In the genomic region with DNA sequence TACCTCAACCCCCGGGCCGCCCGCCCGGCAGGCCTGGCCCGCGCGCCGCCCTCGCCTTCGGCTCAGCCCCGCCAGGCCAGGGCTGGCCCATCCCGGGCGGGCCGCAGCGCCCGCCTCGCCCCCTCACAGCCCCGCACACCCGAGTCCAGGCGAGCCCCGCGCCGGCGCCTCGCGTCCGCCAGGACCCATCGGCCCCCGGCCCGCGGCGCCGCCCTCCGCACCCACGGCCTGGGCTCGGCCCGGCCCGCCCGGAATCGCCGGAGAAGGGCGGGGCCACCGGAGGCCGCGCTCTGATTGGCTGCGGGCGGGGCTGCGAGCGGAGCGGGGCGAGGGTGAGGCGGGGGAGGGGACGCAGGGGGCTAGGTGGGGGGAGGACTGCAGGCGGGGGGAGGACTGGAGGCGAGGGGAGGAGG, we compare ENCODE assay signal across 8 cellular contexts. TPM values are rescaled to one million over a fixed set of nuclear protein-coding genes. Genes with fewer than 3 reads are reported as not detected.
DNase-seq lines count a peak whose midpoint lies in the region; ATAC-seq, FAIRE-seq and TF ChIP-seq lines count a peak whose summit lies in the region.

No MANE protein-coding gene starts in this region.

- DNase-seq in NCI-H2081 (lab: John Stamatoyannopoulos, UW) = peak; percentile 72 to 84
- DNase-seq in NCI-H2081 treated with DMSO at 0.1 percent for 48 hours (lab: John Stamatoyannopoulos, UW) = no peak
- DNase-seq in NCI-H1105 treated with DMSO at 0.1 percent for 48 hours (lab: John Stamatoyannopoulos, UW) = peak; percentile 46
- DNase-seq in bronchial epithelial cell (ENCODE audit: low read depth) = peak; percentile 38
- peak; percentile 68 for DNase-seq in inferior parietal cortex (ENCODE audit: extremely low spot score)
- DNase-seq in stimulated activated CD4-positive, alpha-beta T cell treated with anti-CD3 and anti-CD28 coated beads, Interleukin-12 subunit alpha, Interleukin-12 subunit beta, amount 100 ng/mL, for 48 hours (ENCODE audit: low read depth in 2 of 3, low spot score in 1 of 3) = peak; percentile 57 to 75 (median 58)

- no peaks in the 10 kb centered on the region for H3K27me3 ChIP-seq in bronchial epithelial cell (ENCODE audit: control insufficient read depth, insufficient read depth, low read length)

- H3K27ac ChIP-seq in VCaP = peak overlapping the region; percentile 88

- peak overlapping the region; percentile 87 for H3K4me3 ChIP-seq in bronchial epithelial cell (ENCODE audit: low read depth, low read length)

- ATAC-seq in HG02678 (IDR thresholded peaks at IDR 0.05; ENCODE audit: unreplicated experiment) = peak; percentile 85

- H3K36me3 ChIP-seq in bronchial epithelial cell (ENCODE audit: control insufficient read depth, insufficient read depth, low read length) = no peaks in the 10 kb centered on the region

- no peak for FAIRE-seq in bronchial epithelial cell (lab: Jason Lieb, UNC)

- no peak for TF ChIP-seq CTCF in VCaP (conservative IDR thresholded peaks at IDR 0.05)
- no peak for TF ChIP-seq CTCF in bronchial epithelial cell (IDR thresholded peaks at IDR 0.05; ENCODE audit: insufficient read depth, low read length, severe bottlenecking)

RNA-seq across cellular contexts. Expression of gene UBTD2, which starts 0.3 kb away (rescaled TPM):
- total RNA-seq in bronchial epithelial cell = 20.6 and 20.8 TPM in 2 replicates
